In the genomic region with DNA sequence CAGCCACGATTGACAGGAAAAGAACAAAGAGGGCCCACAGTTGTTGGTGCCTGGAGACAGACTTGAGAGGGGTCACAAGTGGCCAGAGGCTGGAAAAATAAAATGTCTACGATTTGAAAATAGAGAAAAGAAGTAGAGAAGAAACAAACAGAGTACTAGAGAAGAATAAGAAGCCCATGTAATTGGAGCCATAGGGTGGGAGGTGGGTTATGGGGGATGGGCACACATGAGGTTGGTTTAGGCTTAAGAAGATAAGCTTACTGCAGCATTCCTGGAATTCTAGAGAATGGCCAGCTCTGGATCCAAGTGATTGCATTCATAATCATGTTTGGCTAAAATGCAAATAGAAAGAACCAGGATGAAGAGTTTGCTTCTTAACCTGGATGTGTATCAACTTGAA, we compare ENCODE assay signal across 21 cellular contexts.
A peak's percentile ranks its signal among the peaks of the same experiment; 100 is the strongest.
DNase-seq lines count a peak whose midpoint lies in the region; ATAC-seq and TF ChIP-seq lines count a peak whose summit lies in the region.
"Had no signal": no experiment of that assay in that cellular context is flagged by ENCODE, and none has a peak within 500 bp of the region (broad histone marks: within the 10 kb centered on the region; RNA-seq: fewer than 3 reads in every experiment).

No MANE protein-coding gene starts in this region.

- H3K27ac ChIP-seq in HUES48 (ENCODE audit: low read depth, low read length) = peak overlapping the region; percentile 65
- no peak overlapping the region for H3K27ac ChIP-seq in iPS-20b (ENCODE audit: low read length)
- H3K27ac ChIP-seq in trophoblast cell (ENCODE audit: low read depth, low read length) = peak overlapping the region; percentile 46
- no peak overlapping the region for H3K27ac ChIP-seq in CD8-positive, alpha-beta T cell (ENCODE audit: low read depth, low read length)
- H3K27ac ChIP-seq: C4-2B, PC-9, SJSA1, skin epidermis, thoracic aorta had no signal

- no peak overlapping the region for H3K4ac ChIP-seq in trophoblast cell (ENCODE audit: low read depth, low read length)

- H2BK120ac ChIP-seq in trophoblast cell (ENCODE audit: insufficient read depth, low read length, poor library complexity) = no peak overlapping the region

- H4K8ac ChIP-seq in trophoblast cell (ENCODE audit: low read depth, low read length) = no peak overlapping the region

- H3K36me3 ChIP-seq in HUES48 (ENCODE audit: control insufficient read depth, insufficient read depth, low read length) (no peaks in the 10 kb centered on the region), iPS-20b (ENCODE audit: insufficient read depth, low read depth, low read length) (no peaks in the 10 kb centered on the region), trophoblast cell (ENCODE audit: control insufficient read depth in 1 of 2, insufficient read depth in 2 of 2, low read length in 2 of 2) (no peaks in the 10 kb centered on the region)
- H3K36me3 ChIP-seq in CD8-positive, alpha-beta T cell (ENCODE audit: insufficient read depth, low read length) = no peaks in the 10 kb centered on the region
- H3K36me3 ChIP-seq: SJSA1, thoracic aorta had no signal

- no peak overlapping the region for H3K23ac ChIP-seq in trophoblast cell (ENCODE audit: low read length)

- no peak overlapping the region for H4K91ac ChIP-seq in trophoblast cell (ENCODE audit: low read depth, low read length)

- intact Hi-C loops in CD8-positive, alpha-beta T cell (cut with DNase I, micrococcal nuclease) = no loop called here

- DNase-seq in WTC11 (ENCODE audit: low spot score) (no peak), trophoblast cell (no peak), chondrocyte (ENCODE audit: low spot score) (no peak), NCI-H187 treated with DMSO at 0.1 percent for 48 hours (lab: John Stamatoyannopoulos, UW) (no peak)
- no peak for DNase-seq in CD8-positive, alpha-beta T cell
- DNase-seq: activated naive CD4-positive, alpha-beta T cell treated with anti-CD3 and anti-CD28 coated beads, Interleukin-2, amount 50 U/mL, for 16 hours; activated T-cell treated with anti-CD3 and anti-CD28 coated beads, Interleukin-2, amount 50 U/mL, for 72 hours; DMS 273 treated with DMSO at 0.1 percent for 48 hours; GDM1; mammary epithelial cell; NCI-H774; PC-9; stimulated activated naive CD4-positive, alpha-beta T cell had no signal

- no peaks in the 10 kb centered on the region for H3K9me3 Mint-ChIP-seq in WTC11
- peaks cover 4% of the 10 kb centered on the region for H3K9me3 Mint-ChIP-seq in CD8-positive, alpha-beta T cell
- no peaks in the 10 kb centered on the region for H3K9me3 Mint-ChIP-seq in chondrocyte (ENCODE audit: low read depth)
- H3K9me3 Mint-ChIP-seq: activated T-cell treated with anti-CD3 and anti-CD28 coated beads, Interleukin-2, amount 50 U/mL, for 72 hours had no signal

- no peak overlapping the region for H4K12ac ChIP-seq in trophoblast cell (ENCODE audit: low read depth, low read length)

- H2BK5ac ChIP-seq in trophoblast cell (ENCODE audit: low read depth, low read length, poor library complexity) = no peak overlapping the region

- TF ChIP-seq CTCF in WTC11 (IDR thresholded peaks at IDR 0.05) (no peak), chondrocyte (IDR thresholded peaks at IDR 0.05) (no peak)
- no peak for TF ChIP-seq CTCF in CD8-positive, alpha-beta T cell (IDR thresholded peaks at IDR 0.05)

- H3K27me3 Mint-ChIP-seq in WTC11 (ENCODE audit: low read depth) (no peaks in the 10 kb centered on the region), chondrocyte (ENCODE audit: low read depth) (no peaks in the 10 kb centered on the region)
- H3K27me3 Mint-ChIP-seq in CD8-positive, alpha-beta T cell (ENCODE audit: low read depth) = no peaks in the 10 kb centered on the region

- H3K9ac ChIP-seq in HUES48 (ENCODE audit: low read depth, low read length) (no peak overlapping the region), iPS-20b (ENCODE audit: low read depth, low read length) (no peak overlapping the region), trophoblast cell (ENCODE audit: low read length) (no peak overlapping the region)

- peak overlapping the region; percentile 52 for H3K4me2 ChIP-seq in trophoblast cell (ENCODE audit: low read length)
- H3K4me2 ChIP-seq: PC-9 had no signal

- H3K27ac Mint-ChIP-seq in WTC11 (peak overlapping the region; percentile 35; the same call in 1 of the 2 replicates), chondrocyte (ENCODE audit: unreplicated experiment) (no peak overlapping the region)
- H3K27ac Mint-ChIP-seq in CD8-positive, alpha-beta T cell = no peak overlapping the region
- H3K27ac Mint-ChIP-seq: activated T-cell treated with anti-CD3 and anti-CD28 coated beads, Interleukin-2, amount 50 U/mL, for 72 hours had no signal

- H2BK12ac ChIP-seq in trophoblast cell (ENCODE audit: low read length) = no peak overlapping the region

- ATAC-seq in WTC11 (peak; percentile 95), GM21390 (IDR thresholded peaks at IDR 0.05; ENCODE audit: unreplicated experiment) (no peak)
- no peak for ATAC-seq in CD8-positive, alpha-beta T cell
- ATAC-seq: activated T-cell treated with anti-CD3 and anti-CD28 coated beads, Interleukin-2, amount 50 U/mL, for 72 hours; K562 had no signal

- no peaks in the 10 kb centered on the region for H3K27me3 ChIP-seq in HUES48 (ENCODE audit: control insufficient read depth, insufficient read depth, low read length)
- no peaks in the 10 kb centered on the region for H3K27me3 ChIP-seq in iPS-20b (ENCODE audit: insufficient read depth, low read length)
- H3K27me3 ChIP-seq in trophoblast cell (ENCODE audit: insufficient read depth, low read length) = no peaks in the 10 kb centered on the region
- H3K27me3 ChIP-seq in CD8-positive, alpha-beta T cell (ENCODE audit: insufficient read depth, low read length) = no peaks in the 10 kb centered on the region
- H3K27me3 ChIP-seq: SJSA1 had no signal

- H3K4me3 Mint-ChIP-seq in WTC11 (no peak overlapping the region), chondrocyte (ENCODE audit: unreplicated experiment) (no peak overlapping the region)
- H3K4me3 Mint-ChIP-seq in CD8-positive, alpha-beta T cell = no peak overlapping the region
- H3K4me3 Mint-ChIP-seq: activated T-cell treated with anti-CD3 and anti-CD28 coated beads, Interleukin-2, amount 50 U/mL, for 72 hours had no signal

- H3K18ac ChIP-seq in trophoblast cell (ENCODE audit: low read length) = no peak overlapping the region

- H3K79me1 ChIP-seq in trophoblast cell (ENCODE audit: low read length) = no peaks in the 10 kb centered on the region

- no peak overlapping the region for H2AK5ac ChIP-seq in trophoblast cell (ENCODE audit: low read length)

- H3K4me3 ChIP-seq in HUES48 (ENCODE audit: low read depth, low read length) (no peak overlapping the region; the same call in 1 of the 2 replicates), iPS-20b (ENCODE audit: low read length) (peak overlapping the region; percentile 29; the same call in 1 of the 2 replicates), trophoblast cell (ENCODE audit: low read depth, low read length) (no peak overlapping the region)
- no peak overlapping the region for H3K4me3 ChIP-seq in CD8-positive, alpha-beta T cell (ENCODE audit: low read depth, low read length)
- H3K4me3 ChIP-seq: K562, PC-9, SJSA1, skin epidermis, thoracic aorta had no signal

- POLR2A ChIA-PET in WTC11 (lab: Charles Lee) = no interaction called here
- POLR2A ChIA-PET in CD8-positive, alpha-beta T cell (lab: Charles Lee) = interaction anchor here (1.0 kb wide), 1 partner anchor 20 kb away, joined by 3 read pairs; no protein-coding TSS in a partner anchor

- H3K4me1 Mint-ChIP-seq in WTC11 = peaks cover 16% of the 10 kb centered on the region
- peaks cover 6% of the 10 kb centered on the region for H3K4me1 Mint-ChIP-seq in CD8-positive, alpha-beta T cell (ENCODE audit: low read depth)
- peaks cover 18% of the 10 kb centered on the region for H3K4me1 Mint-ChIP-seq in chondrocyte (ENCODE audit: low read depth)

- H2AFZ ChIP-seq in trophoblast cell (ENCODE audit: insufficient read depth, low read length, poor library complexity) = no peak overlapping the region
- H2AFZ ChIP-seq: PC-9 had no signal

- H3K14ac ChIP-seq in trophoblast cell (ENCODE audit: low read length) = no peak overlapping the region

- H3K4me1 ChIP-seq in HUES48 (ENCODE audit: control insufficient read depth, insufficient read depth, low read length) (peaks cover 10% of the 10 kb centered on the region), iPS-20b (ENCODE audit: insufficient read depth, low read length) (peaks cover 7% of the 10 kb centered on the region; the same call in 1 of the 2 replicates), trophoblast cell (ENCODE audit: control insufficient read depth in 1 of 2, insufficient read depth in 2 of 2, low read length in 2 of 2) (peaks cover 0 to 2% of the 10 kb centered on the region in 2 experiments)
- H3K4me1 ChIP-seq in CD8-positive, alpha-beta T cell (ENCODE audit: insufficient read depth, low read length) = no peaks in the 10 kb centered on the region

- H3K9me3 ChIP-seq in HUES48 (ENCODE audit: control insufficient read depth, insufficient read depth, low read length) (no peaks in the 10 kb centered on the region), iPS-20b (ENCODE audit: insufficient read depth, low read depth, low read length) (no peaks in the 10 kb centered on the region), trophoblast cell (ENCODE audit: insufficient read depth, low read depth, low read length) (no peaks in the 10 kb centered on the region)
- no peaks in the 10 kb centered on the region for H3K9me3 ChIP-seq in CD8-positive, alpha-beta T cell (ENCODE audit: low read length)
- H3K9me3 ChIP-seq: SJSA1, thoracic aorta had no signal

- CTCF ChIA-PET in WTC11 (lab: Charles Lee) = no interaction called here
- CTCF ChIA-PET in CD8-positive, alpha-beta T cell (lab: Charles Lee) = no interaction called here

- no CpG with 5 or more reads among the region's 2 CpGs for WGBS in trophoblast cell (ENCODE audit: extremely low coverage, insufficient coverage, insufficient read length)

- no peaks in the 10 kb centered on the region for H3K79me2 ChIP-seq in trophoblast cell (ENCODE audit: control insufficient read depth, insufficient read depth, low read length, poor library complexity)

- no peaks in the 10 kb centered on the region for H3K36me3 Mint-ChIP-seq in WTC11
- no peaks in the 10 kb centered on the region for H3K36me3 Mint-ChIP-seq in CD8-positive, alpha-beta T cell
- no peaks in the 10 kb centered on the region for H3K36me3 Mint-ChIP-seq in chondrocyte (ENCODE audit: low read depth)

TF ChIP-seq in WTC11, 78 proteins besides CTCF, POLR2A, EP300 and RAD21 (continues in another document):
- TF ChIP-seq SMAD3 (CRISPR knock-in tag; IDR thresholded peaks at IDR 0.05; ENCODE audit: borderline replicate concordance) = no peak
- TF ChIP-seq ERG (CRISPR knock-in tag; IDR thresholded peaks at IDR 0.05) = no peak
- no peak for TF ChIP-seq EMX1 (CRISPR knock-in tag; IDR thresholded peaks at IDR 0.05)

Comparison
In these comparisons a context has a peak if more than half of its experiments do, and no peak if none do; other contexts are left out.
1. H3K27ac ChIP-seq: peak in HUES48 (single experiment) and trophoblast cell (single experiment); none in iPS-20b (single experiment) and CD8-positive, alpha-beta T cell (single experiment).